ENCODE assay signal across 1 cellular context in genomic region chr6:70310063-70310694, GRCh38.
TF ChIP-seq lines count a peak whose summit lies in the region.

No MANE protein-coding gene starts in this region.

TF ChIP-seq in endothelial cell of umbilical vein, 7 proteins besides CTCF, POLR2A, EP300 and RAD21:
- TF ChIP-seq POLR2AphosphoS5 (IDR thresholded peaks at IDR 0.05; ENCODE audit: insufficient read depth, low read depth, low read length) (no peak), FOS (IDR thresholded peaks at IDR 0.05; ENCODE audit: borderline replicate concordance, insufficient read depth, low read length) (no peak), JUN (IDR thresholded peaks at IDR 0.05; ENCODE audit: borderline replicate concordance, insufficient read depth, insufficient read length, low read depth) (no peak), MAX (IDR thresholded peaks at IDR 0.05; ENCODE audit: insufficient read depth, insufficient read length) (no peak), EZH2 (IDR thresholded peaks at IDR 0.05; ENCODE audit: borderline replicate concordance, low read depth, low read length, severe bottlenecking) (no peak), GATA2 (IDR thresholded peaks at IDR 0.05; ENCODE audit: insufficient read depth, insufficient read length, low read depth, low read length) (no peak), MYC (IDR thresholded peaks at IDR 0.05; ENCODE audit: low read depth, low read length) (no peak)
TF ChIP-seq in endothelial cell of umbilical vein: peak in this region for 0.
